Comparison of ENCODE assay signal across 8 cellular contexts in the genomic region with DNA sequence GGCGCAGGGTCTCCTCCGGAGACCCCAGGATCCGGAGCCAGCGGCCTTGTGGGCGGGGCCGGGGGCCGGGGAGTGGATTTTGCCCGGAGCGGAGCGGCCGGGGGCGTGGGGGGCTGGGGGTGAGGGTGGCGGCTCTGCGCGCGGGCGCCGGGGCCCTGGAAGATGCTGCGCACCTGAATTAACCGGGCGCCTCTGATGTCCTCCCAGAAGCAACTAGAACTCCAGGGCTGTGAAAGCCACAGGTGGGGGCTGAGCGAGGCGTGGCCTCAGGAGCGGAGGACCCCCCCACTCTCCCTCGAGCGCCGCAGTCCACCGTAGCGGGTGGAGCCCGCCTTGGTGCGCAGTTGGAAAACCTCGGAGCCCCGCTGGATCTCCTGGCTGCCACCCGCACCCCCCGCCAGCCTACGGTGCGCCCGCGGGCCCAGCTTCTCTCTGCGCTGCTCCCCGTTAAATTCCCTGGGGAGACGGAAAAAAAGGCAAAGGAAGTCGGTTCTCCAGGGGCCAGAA. TPM values are rescaled to one million over a fixed set of nuclear protein-coding genes. Genes with fewer than 3 reads are reported as not detected.
DNase-seq lines count a peak whose midpoint lies in the region; ATAC-seq, FAIRE-seq and TF ChIP-seq lines count a peak whose summit lies in the region.

No MANE protein-coding gene starts in this region.

- DNase-seq in activated T-cell treated with anti-CD3 and anti-CD28 coated beads for 48 hours (ENCODE audit: low read depth): peak; percentile 9
- no peak for DNase-seq in activated T-cell treated with anti-CD3 and anti-CD28 coated beads for 4 hours
- DNase-seq in endothelial cell of umbilical vein (ENCODE audit: low read depth, low spot score): peak; percentile 14
- DNase-seq in mucosa of descending colon: peak in 2 of 3 donors; percentile 28 to 48
- DNase-seq in vagina (ENCODE audit: extremely low spot score in 2 of 2): no peak
- DNase-seq in NCI-H774 (lab: John Stamatoyannopoulos, UW): no peak
- no peak for DNase-seq in NOMO-1 treated with DMSO at 0.1 percent for 48 hours (lab: John Stamatoyannopoulos, UW; ENCODE audit: unreplicated experiment)

- intact Hi-C loops in endothelial cell of umbilical vein (cut with micrococcal nuclease): loop anchor here (1.0 kb wide), 1 partner anchor 40 kb away; the partner anchor contains the start of gene RNF213
- intact Hi-C loops in mucosa of descending colon (cut with DNase I, micrococcal nuclease): no loop called here
- intact Hi-C loops in vagina (cut with DNase I): no loop called here

- H3K27ac ChIP-seq in VCaP: peak overlapping the region; percentile 95
- no peak overlapping the region for H3K27ac ChIP-seq in endothelial cell of umbilical vein (ENCODE audit: insufficient read depth, low read depth, low read length)
- peak overlapping the region; percentile 90 for H3K27ac ChIP-seq in vagina

- TF ChIP-seq CTCF in VCaP (conservative IDR thresholded peaks at IDR 0.05) (no peak), endothelial cell of umbilical vein (IDR thresholded peaks at IDR 0.05; ENCODE audit: extremely low read depth in 1 of 2, insufficient read depth in 1 of 2, low read depth in 1 of 2, low read length in 2 of 2) (no peak), mucosa of descending colon (IDR thresholded peaks at IDR 0.05) (no peak), vagina (IDR thresholded peaks at IDR 0.05) (no peak)

- BruUV-seq in endothelial cell of umbilical vein (replicated peaks; lab: Mats Ljungman, UMichigan): no TSS peak

- CTCF ChIA-PET in endothelial cell of umbilical vein (lab: Charles Lee): interaction anchor here (0.8 to 2.3 kb wide), 2 partner anchors 25 to 34 kb away, joined by 3 to 8 read pairs; no protein-coding TSS in a partner anchor

- ATAC-seq in mucosa of descending colon: peak; percentile 24

- TF ChIP-seq POLR2A in endothelial cell of umbilical vein (IDR thresholded peaks at IDR 0.05; ENCODE audit: low read depth, low read length): no peak
- no peak for TF ChIP-seq POLR2A in vagina (IDR thresholded peaks at IDR 0.05)

- H3K9me1 ChIP-seq in endothelial cell of umbilical vein (replicated peaks; ENCODE audit: control insufficient read depth, extremely low read depth, insufficient read depth, low read length): no peaks in the 10 kb centered on the region

- peak overlapping the region; percentile 86 for H2AFZ ChIP-seq in endothelial cell of umbilical vein (ENCODE audit: low read depth, low read length)

- H3K27me3 ChIP-seq in endothelial cell of umbilical vein (ENCODE audit: control insufficient read depth in 2 of 2, insufficient read depth in 2 of 2, low read length in 2 of 2) (no peaks in the 10 kb centered on the region), vagina (no peaks in the 10 kb centered on the region)

- peak overlapping the region; percentile 17 to 83 (median 50) for H3K4me3 ChIP-seq in endothelial cell of umbilical vein (replicated peaks in 1 of 3; ENCODE audit: insufficient read depth in 1 of 3, low read depth in 1 of 3, low read length in 3 of 3)
- H3K4me3 ChIP-seq in mucosa of descending colon: peak overlapping the region; percentile 84
- peak overlapping the region; percentile 77 to 88 for H3K4me3 ChIP-seq in vagina

- H3K9ac ChIP-seq in endothelial cell of umbilical vein (replicated peaks; ENCODE audit: extremely low read depth, insufficient read depth, low read length): peak overlapping the region; percentile 79

- no peaks in the 10 kb centered on the region for H4K20me1 ChIP-seq in endothelial cell of umbilical vein (replicated peaks; ENCODE audit: control insufficient read depth, extremely low read depth, insufficient read depth, low read length)

- dilution Hi-C loops in endothelial cell of umbilical vein (cut with MboI; ENCODE audit: extremely low pct_ligation_motif_present, low sequenced_read_pairs): no loop called here

- H3K36me3 ChIP-seq in endothelial cell of umbilical vein (ENCODE audit: control insufficient read depth in 2 of 2, extremely low read depth in 1 of 2, insufficient read depth in 2 of 2, low read length in 2 of 2): peaks cover 3 to 10% of the 10 kb centered on the region in 2 experiments
- no peaks in the 10 kb centered on the region for H3K36me3 ChIP-seq in mucosa of descending colon (ENCODE audit: low read depth)
- peaks cover 0 to 6% of the 10 kb centered on the region in 2 donors for H3K36me3 ChIP-seq in vagina

- no peak for FAIRE-seq in endothelial cell of umbilical vein (lab: Jason Lieb, UNC)

- peaks cover 13% of the 10 kb centered on the region for H3K4me1 ChIP-seq in endothelial cell of umbilical vein (ENCODE audit: control insufficient read depth, extremely low read depth, insufficient read depth, low read length)
- H3K4me1 ChIP-seq in mucosa of descending colon (ENCODE audit: low read depth): peaks cover 3% of the 10 kb centered on the region
- peaks cover 42% of the 10 kb centered on the region for H3K4me1 ChIP-seq in vagina

- peaks cover 11% of the 10 kb centered on the region for H3K79me2 ChIP-seq in endothelial cell of umbilical vein (ENCODE audit: control insufficient read depth, insufficient read depth, low read length)

- H3K4me2 ChIP-seq in endothelial cell of umbilical vein (ENCODE audit: insufficient read depth, low read length): peak overlapping the region; percentile 69

- H3K9me3 ChIP-seq in endothelial cell of umbilical vein (replicated peaks; ENCODE audit: control insufficient read depth, insufficient read depth, low read length): no peaks in the 10 kb centered on the region
- no peaks in the 10 kb centered on the region for H3K9me3 ChIP-seq in mucosa of descending colon
- H3K9me3 ChIP-seq in vagina: no peaks in the 10 kb centered on the region

- POLR2A ChIA-PET in endothelial cell of umbilical vein (lab: Charles Lee): interaction anchor here (0.7 to 1.0 kb wide), 3 partner anchors 9 to 671 kb away, joined by 3 to 4 read pairs (median 4); no protein-coding TSS in a partner anchor

TF ChIP-seq in endothelial cell of umbilical vein, 7 proteins besides CTCF, POLR2A, EP300 and RAD21:
- TF ChIP-seq EZH2 (IDR thresholded peaks at IDR 0.05; ENCODE audit: borderline replicate concordance, low read depth, low read length, severe bottlenecking) (no peak), POLR2AphosphoS5 (IDR thresholded peaks at IDR 0.05; ENCODE audit: insufficient read depth, low read depth, low read length) (no peak)
- TF ChIP-seq, protein P1, sequence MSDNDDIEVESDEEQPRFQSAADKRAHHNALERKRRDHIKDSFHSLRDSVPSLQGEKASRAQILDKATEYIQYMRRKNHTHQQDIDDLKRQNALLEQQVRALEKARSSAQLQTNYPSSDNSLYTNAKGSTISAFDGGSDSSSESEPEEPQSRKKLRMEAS (IDR thresholded peaks at IDR 0.05; ENCODE audit: insufficient read depth, insufficient read length): no peak

RNA-seq across cellular contexts. Expression of gene SLC26A11, which starts 0.5 kb away (rescaled TPM):
- total RNA-seq in endothelial cell of umbilical vein (21.2 and 25.2 TPM in 2 replicates), mucosa of descending colon (10 to 100 TPM; 13.8 to 18.1 (median 14.0) TPM), vagina (22.8 TPM)
- 33.0 and 36.7 TPM in 2 replicates for polyA plus RNA-seq in endothelial cell of umbilical vein
- polyA plus RNA-seq in endothelial cell of umbilical vein (2011; cell fraction: cytosol; rRNA removed): 12.7 and 17.7 TPM in 2 replicates
- polyA plus RNA-seq in endothelial cell of umbilical vein (2011; cell fraction: nucleus; rRNA removed): 64.4 and 75.1 TPM in 2 replicates
- 11.8 and 16.0 TPM in 2 replicates for polyA plus RNA-seq in endothelial cell of umbilical vein (2012)
- polyA minus RNA-seq in endothelial cell of umbilical vein: 14.8 and 24.1 TPM in 2 replicates
- polyA minus RNA-seq in endothelial cell of umbilical vein (2011; cell fraction: cytosol; rRNA and poly(A)+ RNA removed): 5.6 TPM
- polyA minus RNA-seq in endothelial cell of umbilical vein (2011; cell fraction: nucleus; rRNA and poly(A)+ RNA removed): 21.7 and 40.3 TPM in 2 replicates

RNA-seq across cellular contexts. Expression of gene SGSH, which starts 0.6 kb away (rescaled TPM):
- total RNA-seq in endothelial cell of umbilical vein: 66.0 and 81.4 TPM in 2 replicates
- 191 and 217 TPM in 2 replicates for polyA plus RNA-seq in endothelial cell of umbilical vein
- polyA plus RNA-seq in endothelial cell of umbilical vein (2011; cell fraction: cytosol; rRNA removed): 81.2 and 86.7 TPM in 2 replicates
- polyA plus RNA-seq in endothelial cell of umbilical vein (2011; cell fraction: nucleus; rRNA removed): 227 and 262 TPM in 2 replicates
- polyA plus RNA-seq in endothelial cell of umbilical vein (2012): 56.2 and 64.9 TPM in 2 replicates
- 80.6 and 89.8 TPM in 2 replicates for polyA minus RNA-seq in endothelial cell of umbilical vein
- 9.4 TPM for polyA minus RNA-seq in endothelial cell of umbilical vein (2011; cell fraction: cytosol; rRNA and poly(A)+ RNA removed)
- 31.6 and 51.6 TPM in 2 replicates for polyA minus RNA-seq in endothelial cell of umbilical vein (2011; cell fraction: nucleus; rRNA and poly(A)+ RNA removed)
- total RNA-seq in mucosa of descending colon: 10 to 100 TPM; 39.7 to 44.8 (median 42.5) TPM
- total RNA-seq in vagina: 47.6 TPM

RNA-seq across cellular contexts. Expression of gene RNF213, which starts 39.9 kb away (rescaled TPM):
- 108 and 116 TPM in 2 replicates for total RNA-seq in endothelial cell of umbilical vein
- polyA plus RNA-seq in endothelial cell of umbilical vein: 36.5 and 39.0 TPM in 2 replicates
- 38.6 and 44.0 TPM in 2 replicates for polyA plus RNA-seq in endothelial cell of umbilical vein (2011; cell fraction: cytosol; rRNA removed)
- 239 and 243 TPM in 2 replicates for polyA plus RNA-seq in endothelial cell of umbilical vein (2011; cell fraction: nucleus; rRNA removed)
- 73.5 and 80.8 TPM in 2 replicates for polyA plus RNA-seq in endothelial cell of umbilical vein (2012)
- polyA minus RNA-seq in endothelial cell of umbilical vein: 297 and 299 TPM in 2 replicates
- polyA minus RNA-seq in endothelial cell of umbilical vein (2011; cell fraction: cytosol; rRNA and poly(A)+ RNA removed): 44.0 TPM
- 238 and 267 TPM in 2 replicates for polyA minus RNA-seq in endothelial cell of umbilical vein (2011; cell fraction: nucleus; rRNA and poly(A)+ RNA removed)
- 100 to 1,000 TPM; 135 to 143 (median 136) TPM for total RNA-seq in mucosa of descending colon
- 144 TPM for total RNA-seq in vagina

RNA-seq across cellular contexts. Expression of gene CARD14, which starts 50.9 kb away (rescaled TPM):
- total RNA-seq in endothelial cell of umbilical vein: not detected in 2 replicates
- not detected in 2 replicates for polyA plus RNA-seq in endothelial cell of umbilical vein
- polyA plus RNA-seq in endothelial cell of umbilical vein (2011; cell fraction: cytosol; rRNA removed): not detected in 2 replicates
- polyA plus RNA-seq in endothelial cell of umbilical vein (2011; cell fraction: nucleus; rRNA removed): 0.11 TPM in 1 of 2 replicates, not detected in the other
- polyA plus RNA-seq in endothelial cell of umbilical vein (2012): 0.16 and 0.27 TPM in 2 replicates
- not detected in 2 replicates for polyA minus RNA-seq in endothelial cell of umbilical vein
- 3.8 TPM for polyA minus RNA-seq in endothelial cell of umbilical vein (2011; cell fraction: cytosol; rRNA and poly(A)+ RNA removed)
- 0.19 TPM in 1 of 2 replicates, not detected in the other for polyA minus RNA-seq in endothelial cell of umbilical vein (2011; cell fraction: nucleus; rRNA and poly(A)+ RNA removed)
- total RNA-seq in mucosa of descending colon: 1 to 10 TPM in 2 of 3 donors, under 1 TPM in 1; 0.38 to 2.4 (median 1.4) TPM
- 30.0 TPM for total RNA-seq in vagina

Comparison
In these comparisons a context has a peak if more than half of its experiments do, and no peak if none do; other contexts are left out.
1. DNase-seq: peak in activated T-cell treated with anti-CD3 and anti-CD28 coated beads for 48 hours (single experiment), endothelial cell of umbilical vein (single experiment) and mucosa of descending colon (2 of 3); none in activated T-cell treated with anti-CD3 and anti-CD28 coated beads for 4 hours (single experiment), vagina (0 of 2), NCI-H774 (single experiment) and NOMO-1 treated with DMSO at 0.1 percent for 48 hours (single experiment).
2. Peak in every context shown above with its lines, with median percentiles within 50 percentile points of each other: H3K4me3 ChIP-seq.